ENCODE assay signal across 1 cellular context in the genomic region with DNA sequence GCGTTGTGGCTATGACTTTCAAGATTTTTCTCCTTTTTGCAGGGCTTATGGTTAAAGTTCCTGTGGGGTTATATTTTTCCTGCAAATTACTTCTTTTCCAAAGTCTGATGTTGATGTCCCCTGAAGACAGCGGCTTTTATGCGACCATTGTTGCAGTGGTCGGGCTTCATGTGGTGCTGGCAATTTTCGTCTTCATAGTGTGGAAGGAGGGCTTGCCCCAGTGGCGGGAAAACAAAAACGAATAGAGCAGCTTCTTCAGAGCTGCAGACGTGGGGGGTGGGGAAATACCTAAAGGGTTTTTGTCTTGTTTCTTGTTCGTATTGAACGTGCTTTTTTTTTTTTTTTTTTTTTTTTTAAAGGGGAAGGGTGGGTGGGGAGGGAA.
TF ChIP-seq lines count a peak whose summit lies in the region.

No MANE protein-coding gene starts in this region.

TF ChIP-seq in WTC11, 78 proteins besides CTCF, POLR2A, EP300 and RAD21 (continued from another document):
- TF ChIP-seq, protein P1, sequence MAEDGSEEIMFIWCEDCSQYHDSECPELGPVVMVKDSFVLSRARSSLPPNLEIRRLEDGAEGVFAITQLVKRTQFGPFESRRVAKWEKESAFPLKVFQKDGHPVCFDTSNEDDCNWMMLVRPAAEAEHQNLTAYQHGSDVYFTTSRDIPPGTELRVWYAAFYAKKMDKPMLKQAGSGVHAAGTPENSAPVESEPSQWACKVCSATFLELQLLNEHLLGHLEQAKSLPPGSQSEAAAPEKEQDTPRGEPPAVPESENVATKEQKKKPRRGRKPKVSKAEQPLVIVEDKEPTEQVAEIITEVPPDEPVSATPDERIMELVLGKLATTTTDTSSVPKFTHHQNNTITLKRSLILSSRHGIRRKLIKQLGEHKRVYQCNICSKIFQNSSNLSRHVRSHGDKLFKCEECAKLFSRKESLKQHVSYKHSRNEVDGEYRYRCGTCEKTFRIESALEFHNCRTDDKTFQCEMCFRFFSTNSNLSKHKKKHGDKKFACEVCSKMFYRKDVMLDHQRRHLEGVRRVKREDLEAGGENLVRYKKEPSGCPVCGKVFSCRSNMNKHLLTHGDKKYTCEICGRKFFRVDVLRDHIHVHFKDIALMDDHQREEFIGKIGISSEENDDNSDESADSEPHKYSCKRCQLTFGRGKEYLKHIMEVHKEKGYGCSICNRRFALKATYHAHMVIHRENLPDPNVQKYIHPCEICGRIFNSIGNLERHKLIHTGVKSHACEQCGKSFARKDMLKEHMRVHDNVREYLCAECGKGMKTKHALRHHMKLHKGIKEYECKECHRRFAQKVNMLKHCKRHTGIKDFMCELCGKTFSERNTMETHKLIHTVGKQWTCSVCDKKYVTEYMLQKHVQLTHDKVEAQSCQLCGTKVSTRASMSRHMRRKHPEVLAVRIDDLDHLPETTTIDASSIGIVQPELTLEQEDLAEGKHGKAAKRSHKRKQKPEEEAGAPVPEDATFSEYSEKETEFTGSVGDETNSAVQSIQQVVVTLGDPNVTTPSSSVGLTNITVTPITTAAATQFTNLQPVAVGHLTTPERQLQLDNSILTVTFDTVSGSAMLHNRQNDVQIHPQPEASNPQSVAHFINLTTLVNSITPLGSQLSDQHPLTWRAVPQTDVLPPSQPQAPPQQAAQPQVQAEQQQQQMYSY (CRISPR knock-in tag; IDR thresholded peaks at IDR 0.05) = no peak
- TF ChIP-seq ETV6 (CRISPR knock-in tag; IDR thresholded peaks at IDR 0.05) = 0 out of 2 replicates have a peak, but pooled peaks have one; percentile 3
- no peak for TF ChIP-seq E2F4 (CRISPR knock-in tag; IDR thresholded peaks at IDR 0.05; ENCODE audit: borderline replicate concordance, low read depth)
- no peak for TF ChIP-seq SMAD4 (CRISPR knock-in tag; IDR thresholded peaks at IDR 0.05)
- TF ChIP-seq IRF2 (CRISPR knock-in tag; IDR thresholded peaks at IDR 0.05; ENCODE audit: borderline replicate concordance, low read depth) = no peak
